8 cellular contexts compared by ENCODE assay signal in genomic region chrX:79511799-79512198, GRCh38.
"Had no signal": no experiment of that assay in that cellular context is flagged by ENCODE, and none has a peak within 500 bp of the region (broad histone marks: within the 10 kb centered on the region; RNA-seq: fewer than 3 reads in every experiment).

No MANE protein-coding gene starts in this region.

- H3K4me3 ChIP-seq: GM23338, K562 had no signal

- H2AFZ ChIP-seq: GM23338 had no signal

- H3K4me2 ChIP-seq: GM23338, KMS-11 had no signal

- H3K9ac ChIP-seq: KMS-11 had no signal

- FAIRE-seq: H1, H54, HTR-8/SVneo, K562 had no signal

- DNase-seq: H9, HCEC 1CT had no signal

- H3K27ac ChIP-seq: KMS-11 had no signal

- ATAC-seq: GM23338, K562 had no signal
